In genomic region chrX:103250977-103251376, GRCh38 we compare ENCODE assay signal across 1 cellular context.
A peak's percentile ranks its signal among the peaks of the same experiment; 100 is the strongest.
TF ChIP-seq lines count a peak whose summit lies in the region.

No MANE protein-coding gene starts in this region.

TF ChIP-seq in K562, 482 proteins besides CTCF, POLR2A, EP300 and RAD21:
- TF ChIP-seq CTBP1 (IDR thresholded peaks at IDR 0.05; ENCODE audit: borderline replicate concordance) (peak; percentile 58; the same call in 1 of the 2 replicates), TBL1XR1 (IDR thresholded peaks at IDR 0.05; ENCODE audit: low read length in 2 of 2) (peak in 1 of 2 experiments; percentile 49; a peak in 1 of 4 replicates), TCF3 (CRISPR knock-in tag; IDR thresholded peaks at IDR 0.05) (peak; percentile 76), TAL1 (IDR thresholded peaks at IDR 0.05) (peak; percentile 53), ZFP30 (CRISPR knock-in tag; IDR thresholded peaks at IDR 0.05; ENCODE audit: borderline replicate concordance) (no peak), ZNF347 (CRISPR knock-in tag; IDR thresholded peaks at IDR 0.05; ENCODE audit: low read depth) (no peak), ASH1L (IDR thresholded peaks at IDR 0.05; ENCODE audit: borderline replicate concordance, low read depth, partially characterized antibody) (no peak), CBFA2T3 (IDR thresholded peaks at IDR 0.05) (peak; percentile 78), THAP12 (CRISPR knock-in tag; IDR thresholded peaks at IDR 0.05) (no peak), MAZ (CRISPR knock-in tag; conservative IDR thresholded peaks at IDR 0.05 in 1 of 2, IDR thresholded peaks at IDR 0.05 in 1 of 2) (0 out of 4 replicates have a peak, but pooled peaks of 1 of the 2 experiments have one; percentile 18), SOX6 (IDR thresholded peaks at IDR 0.05) (0 out of 2 replicates have a peak, but pooled peaks have one; percentile 50), ARID1B (IDR thresholded peaks at IDR 0.05) (peak; percentile 74), CREM (IDR thresholded peaks at IDR 0.05; ENCODE audit: low read depth) (peak; percentile 43; the same call in 1 of the 2 replicates), SMARCA4 (IDR thresholded peaks at IDR 0.05) (peak; percentile 32; the same call in 1 of the 2 replicates), ZBTB7A (IDR thresholded peaks at IDR 0.05; ENCODE audit: borderline replicate concordance, control insufficient read depth, low read depth, low read length) (no peak), PCBP1 (IDR thresholded peaks at IDR 0.05; ENCODE audit: low read depth, low read length, poor library complexity, severe bottlenecking) (no peak), NCOR1 (IDR thresholded peaks at IDR 0.05) (peak; percentile 47; the same call in 1 of the 2 replicates), ZBTB40 (IDR thresholded peaks at IDR 0.05) (peak; percentile 34; the same call in 1 of the 2 replicates), ZBTB40 (CRISPR knock-in tag; IDR thresholded peaks at IDR 0.05) (no peak), U2AF1 (optimal IDR thresholded peaks at IDR 0.05; ENCODE audit: low read depth, low read length) (no peak), JUN (IDR thresholded peaks at IDR 0.05; ENCODE audit: borderline replicate concordance, low read depth, low read length) (0 out of 2 replicates have a peak, but pooled peaks have one; percentile 14), JUN (CRISPR knock-in tag; IDR thresholded peaks at IDR 0.05; ENCODE audit: borderline replicate concordance) (no peak), DPF2 (IDR thresholded peaks at IDR 0.05) (0 out of 2 replicates have a peak, but pooled peaks have one; percentile 31), LARP7 (IDR thresholded peaks at IDR 0.05) (no peak), RCOR1 (IDR thresholded peaks at IDR 0.05; ENCODE audit: borderline replicate concordance in 1 of 2, low read depth in 2 of 2, low read length in 2 of 2) (0 out of 4 replicates have a peak, but pooled peaks of 1 of the 2 experiments have one; percentile 49), ATF7 (IDR thresholded peaks at IDR 0.05) (peak; percentile 83), CXXC5 (CRISPR knock-in tag; IDR thresholded peaks at IDR 0.05) (peak; percentile 48), JUND (IDR thresholded peaks at IDR 0.05; ENCODE audit: borderline replicate concordance, low read depth, low read length) (peak; percentile 81), JUND (tag; IDR thresholded peaks at IDR 0.05; ENCODE audit: borderline replicate concordance, low read depth, low read length) (peak; percentile 67; the same call in 2 of the 3 replicates), ETV1 (tag; conservative IDR thresholded peaks at IDR 0.05; ENCODE audit: low read depth) (peak; percentile 34), POLR2AphosphoS5 (IDR thresholded peaks at IDR 0.05; ENCODE audit: control insufficient read depth, insufficient read depth, low read depth, low read length) (0 out of 2 replicates have a peak, but pooled peaks have one; percentile 29), TEAD1 (CRISPR knock-in tag; IDR thresholded peaks at IDR 0.05) (no peak), CREB5 (CRISPR knock-in tag; IDR thresholded peaks at IDR 0.05) (no peak), MEIS2 (IDR thresholded peaks at IDR 0.05; ENCODE audit: partially characterized antibody) (peak; percentile 46), CBFA2T2 (conservative IDR thresholded peaks at IDR 0.05) (peak; percentile 51; the same call in 1 of the 2 replicates), ZNF655 (CRISPR knock-in tag; IDR thresholded peaks at IDR 0.05) (no peak), ETV5 (CRISPR knock-in tag; IDR thresholded peaks at IDR 0.05; ENCODE audit: low read depth) (peak; percentile 62; the same call in 1 of the 2 replicates), MECOM (CRISPR knock-in tag; IDR thresholded peaks at IDR 0.05) (peak; percentile 45; the same call in 1 of the 2 replicates), ZNF518B (CRISPR knock-in tag; IDR thresholded peaks at IDR 0.05) (no peak), SMAD4 (CRISPR knock-in tag; conservative IDR thresholded peaks at IDR 0.05) (peak; percentile 74), TEAD4 (IDR thresholded peaks at IDR 0.05; ENCODE audit: low read length) (peak; percentile 81), TEAD4 (CRISPR knock-in tag; IDR thresholded peaks at IDR 0.05; ENCODE audit: borderline replicate concordance) (no peak), ATF3 (IDR thresholded peaks at IDR 0.05) (peak; percentile 74; the same call in 1 of the 2 replicates), ATF3 (CRISPR knock-in tag; conservative IDR thresholded peaks at IDR 0.05) (no peak), GABPA (tag; conservative IDR thresholded peaks at IDR 0.05; ENCODE audit: low read depth) (peak; percentile 57)
